Comparison of ENCODE assay signal across 9 cellular contexts in genomic region chr7:44622342-44623151, GRCh38. TPM values are rescaled to one million over a fixed set of nuclear protein-coding genes. Genes with fewer than 3 reads are reported as not detected.
DNase-seq lines count a peak whose midpoint lies in the region; ATAC-seq and TF ChIP-seq lines count a peak whose summit lies in the region.
"Had no signal": no experiment of that assay in that cellular context is flagged by ENCODE, and none has a peak within 500 bp of the region (broad histone marks: within the 10 kb centered on the region; RNA-seq: fewer than 3 reads in every experiment).

No MANE protein-coding gene starts in this region.

- no peaks in the 10 kb centered on the region for H3K27me3 Mint-ChIP-seq in activated CD8-positive, alpha-beta memory T cell treated with anti-CD3 and anti-CD28 coated beads, Interleukin-2, amount 10 ng/mL, durations not matched to agents 7 days and 5 days
- H3K27me3 Mint-ChIP-seq in activated naive CD8-positive, alpha-beta T cell, result no peaks in the 10 kb centered on the region
- no peaks in the 10 kb centered on the region for H3K27me3 Mint-ChIP-seq in nephron (ENCODE audit: low read depth)

- peaks cover 91% of the 10 kb centered on the region for H3K4me1 Mint-ChIP-seq in activated CD8-positive, alpha-beta memory T cell treated with anti-CD3 and anti-CD28 coated beads, Interleukin-2, amount 10 ng/mL, durations not matched to agents 7 days and 5 days
- H3K4me1 Mint-ChIP-seq in activated naive CD8-positive, alpha-beta T cell (ENCODE audit: low read depth), result peaks cover 74% of the 10 kb centered on the region
- H3K4me1 Mint-ChIP-seq in nephron, result peaks cover 38% of the 10 kb centered on the region

- peak overlapping the region; percentile 66 for H3K4me3 Mint-ChIP-seq in activated CD8-positive, alpha-beta memory T cell treated with anti-CD3 and anti-CD28 coated beads, Interleukin-2, amount 10 ng/mL, durations not matched to agents 7 days and 5 days
- H3K4me3 Mint-ChIP-seq in activated naive CD8-positive, alpha-beta T cell, result peak overlapping the region; percentile 74
- no peak overlapping the region for H3K4me3 Mint-ChIP-seq in nephron
- H3K4me3 Mint-ChIP-seq: neural crest cell had no signal

- DNase-seq in activated CD8-positive, alpha-beta memory T cell treated with anti-CD3 and anti-CD28 coated beads, Interleukin-2, amount 10 ng/mL, durations not matched to agents 7 days and 5 days, result peak; percentile 78
- DNase-seq in activated CD8-positive, alpha-beta memory T cell treated with anti-CD3 and anti-CD28 coated beads, Interleukin-2, amount 50 U/mL, for 4 hours, result no peak
- no peak for DNase-seq in DMS114 treated with DMSO at 0.1 percent for 48 hours (lab: John Stamatoyannopoulos, UW; ENCODE audit: unreplicated experiment)
- no peak for DNase-seq in islet precursor cell
- no peak for DNase-seq in HT-29 (ENCODE audit: low spot score)

- ATAC-seq in activated CD8-positive, alpha-beta memory T cell treated with anti-CD3 and anti-CD28 coated beads, Interleukin-2, amount 10 ng/mL, durations not matched to agents 7 days and 5 days, result peak; percentile 93
- ATAC-seq in HG03342 (IDR thresholded peaks at IDR 0.05; ENCODE audit: unreplicated experiment), result peak; percentile 74

- H3K36me3 Mint-ChIP-seq in activated CD8-positive, alpha-beta memory T cell treated with anti-CD3 and anti-CD28 coated beads, Interleukin-2, amount 10 ng/mL, durations not matched to agents 7 days and 5 days, result peaks cover 61% of the 10 kb centered on the region
- peaks cover 6% of the 10 kb centered on the region for H3K36me3 Mint-ChIP-seq in activated naive CD8-positive, alpha-beta T cell
- H3K36me3 Mint-ChIP-seq in nephron (ENCODE audit: low read depth), result peaks cover 16% of the 10 kb centered on the region

- CTCF ChIA-PET in activated CD8-positive, alpha-beta memory T cell treated with anti-CD3 and anti-CD28 coated beads, Interleukin-2, amount 10 ng/mL, durations not matched to agents 7 days and 5 days (lab: Charles Lee), result interaction anchor here (0.6 to 8.9 kb wide), 7 partner anchors 9 to 1066 kb away, joined by 3 to 68 read pairs (median 4); partner anchors contain the start of gene OGDH

- peak overlapping the region; percentile 99 for H3K27ac Mint-ChIP-seq in activated CD8-positive, alpha-beta memory T cell treated with anti-CD3 and anti-CD28 coated beads, Interleukin-2, amount 10 ng/mL, durations not matched to agents 7 days and 5 days
- peak overlapping the region; percentile 93 for H3K27ac Mint-ChIP-seq in activated naive CD8-positive, alpha-beta T cell
- peak overlapping the region; percentile 8 to 77 (median 12) for H3K27ac Mint-ChIP-seq in nephron

- H3K9me3 Mint-ChIP-seq in activated CD8-positive, alpha-beta memory T cell treated with anti-CD3 and anti-CD28 coated beads, Interleukin-2, amount 10 ng/mL, durations not matched to agents 7 days and 5 days (ENCODE audit: low read depth), result no peaks in the 10 kb centered on the region
- no peaks in the 10 kb centered on the region for H3K9me3 Mint-ChIP-seq in activated naive CD8-positive, alpha-beta T cell (ENCODE audit: low read depth)
- H3K9me3 Mint-ChIP-seq in nephron, result no peaks in the 10 kb centered on the region
- H3K9me3 Mint-ChIP-seq: neural crest cell had no signal

- TF ChIP-seq CTCF in nephron (IDR thresholded peaks at IDR 0.05; ENCODE audit: unreplicated experiment in 3 of 3), result no peak

RNA-seq across cellular contexts. Expression of gene OGDH, which starts 16.1 kb away (rescaled TPM):
- total RNA-seq in activated CD8-positive, alpha-beta memory T cell treated with anti-CD3 and anti-CD28 coated beads, Interleukin-2, amount 10 ng/mL, durations not matched to agents 7 days and 5 days, result 100 to 1,000 TPM; 134 to 136 TPM
- 72.0 and 81.6 TPM in 2 replicates for total RNA-seq in HT-29 (2014; rRNA removed; shearing (Covaris generic))

RNA-seq across cellular contexts. Expression of gene TMED4, which starts 40.5 kb away (rescaled TPM):
- 10 to 100 TPM; 74.8 to 77.4 TPM for total RNA-seq in activated CD8-positive, alpha-beta memory T cell treated with anti-CD3 and anti-CD28 coated beads, Interleukin-2, amount 10 ng/mL, durations not matched to agents 7 days and 5 days
- total RNA-seq in HT-29 (2014; rRNA removed; shearing (Covaris generic)), result 119 and 134 TPM in 2 replicates

RNA-seq across cellular contexts. Expression of gene DDX56, which starts 48.8 kb away (rescaled TPM):
- total RNA-seq in activated CD8-positive, alpha-beta memory T cell treated with anti-CD3 and anti-CD28 coated beads, Interleukin-2, amount 10 ng/mL, durations not matched to agents 7 days and 5 days, result 100 to 1,000 TPM in 1 of 2 experiments, 10 to 100 TPM in 1; 97.4 to 102 TPM
- 147 and 164 TPM in 2 replicates for total RNA-seq in HT-29 (2014; rRNA removed; shearing (Covaris generic))

Comparison
In these comparisons a context has a peak if more than half of its experiments do, and no peak if none do; other contexts are left out.
1. H3K27ac Mint-ChIP-seq: peak in every context shown above with its lines; median percentile 99 in activated CD8-positive, alpha-beta memory T cell treated with anti-CD3 and anti-CD28 coated beads, Interleukin-2, amount 10 ng/mL, durations not matched to agents 7 days and 5 days; 93 in activated naive CD8-positive, alpha-beta T cell; 12 in nephron.
2. H3K4me3 Mint-ChIP-seq: peak in activated CD8-positive, alpha-beta memory T cell treated with anti-CD3 and anti-CD28 coated beads, Interleukin-2, amount 10 ng/mL, durations not matched to agents 7 days and 5 days (single experiment) and activated naive CD8-positive, alpha-beta T cell (single experiment); none in nephron (0 of 3).